8 cellular contexts compared by ENCODE assay signal in the genomic region with DNA sequence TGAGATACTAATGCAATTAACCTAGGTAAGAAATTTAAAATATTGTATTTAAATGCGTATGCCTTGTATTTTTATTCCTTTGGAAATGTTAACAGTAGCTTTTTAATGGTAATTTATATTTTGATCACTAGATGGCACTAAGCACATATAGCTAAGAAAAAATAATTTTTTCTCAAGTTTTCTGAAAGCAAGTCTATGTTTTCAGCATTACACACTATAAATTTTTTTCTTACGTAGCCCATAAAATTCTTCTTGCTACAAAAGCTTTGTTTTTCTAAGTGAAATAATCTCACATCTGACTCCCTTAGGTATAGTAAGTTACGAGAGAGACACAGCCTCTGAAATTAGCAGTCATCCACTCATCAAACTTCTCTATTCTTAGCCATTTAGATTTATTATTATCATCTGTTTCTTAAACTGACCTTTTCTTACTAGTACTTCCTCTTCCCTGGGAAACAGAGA. TPM values are rescaled to one million over a fixed set of nuclear protein-coding genes. Genes with fewer than 3 reads are reported as not detected.
DNase-seq lines count a peak whose midpoint lies in the region; ATAC-seq and TF ChIP-seq lines count a peak whose summit lies in the region.

No MANE protein-coding gene starts in this region.

- H3K4me3 ChIP-seq in AG09309 (ENCODE audit: control insufficient read depth, low read depth, low read length) (no peak overlapping the region), RWPE2 (ENCODE audit: severe bottlenecking) (no peak overlapping the region), aorta (ENCODE audit: low read length in 2 of 2) (no peak overlapping the region)

- H3K27me3 Mint-ChIP-seq in activated naive CD8-positive, alpha-beta T cell treated with anti-CD3 and anti-CD28 coated beads, Interleukin-2, amount 50 U/mL, for 24 hours = no peaks in the 10 kb centered on the region

- H3K4me3 Mint-ChIP-seq in activated naive CD8-positive, alpha-beta T cell treated with anti-CD3 and anti-CD28 coated beads, Interleukin-2, amount 50 U/mL, for 24 hours = no peak overlapping the region

- H3K27me3 ChIP-seq in RWPE2 (ENCODE audit: insufficient read depth, poor library complexity, severe bottlenecking) (no peaks in the 10 kb centered on the region), aorta (ENCODE audit: control insufficient read depth in 1 of 2, insufficient read depth in 2 of 2, low read length in 1 of 2) (no peaks in the 10 kb centered on the region)

- H3K4me1 ChIP-seq in RWPE2 (ENCODE audit: insufficient read depth, poor library complexity, severe bottlenecking) (peaks cover 14% of the 10 kb centered on the region), aorta (ENCODE audit: control insufficient read depth in 1 of 2, insufficient read depth in 2 of 2, low read length in 2 of 2) (no peaks in the 10 kb centered on the region)

- H3K36me3 ChIP-seq in RWPE2 (ENCODE audit: low read depth) (peaks cover 1% of the 10 kb centered on the region; the same call in 1 of the 2 replicates), aorta (ENCODE audit: control insufficient read depth in 1 of 2, insufficient read depth in 2 of 2, low read length in 1 of 2) (peaks cover 0 to 3% of the 10 kb centered on the region in 2 donors)

- intact Hi-C loops in aorta (cut with DNase I) = loop anchor here in 1 of 2 donors (5.0 kb wide), 2 partner anchors 34 to 319 kb away; partner anchors contain the start of gene TSPYL4

- H3K27ac ChIP-seq in RWPE2 (ENCODE audit: poor library complexity, severe bottlenecking) (no peak overlapping the region), aorta (ENCODE audit: low read depth in 1 of 2, low read length in 2 of 2) (no peak overlapping the region)

- H3K9me3 ChIP-seq in RWPE2 (ENCODE audit: severe bottlenecking) (no peaks in the 10 kb centered on the region), aorta (ENCODE audit: control insufficient read depth, low read length) (no peaks in the 10 kb centered on the region)

- H3K27ac Mint-ChIP-seq in activated naive CD8-positive, alpha-beta T cell treated with anti-CD3 and anti-CD28 coated beads, Interleukin-2, amount 50 U/mL, for 24 hours = no peak overlapping the region

- peaks cover 5% of the 10 kb centered on the region for H3K36me3 Mint-ChIP-seq in activated naive CD8-positive, alpha-beta T cell treated with anti-CD3 and anti-CD28 coated beads, Interleukin-2, amount 50 U/mL, for 24 hours (ENCODE audit: low read depth)

- WGBS in aorta, 2 donors = 35 to 42% methylated on average over 3 of the region's 3 CpGs

- no peaks in the 10 kb centered on the region for H3K4me1 Mint-ChIP-seq in activated naive CD8-positive, alpha-beta T cell treated with anti-CD3 and anti-CD28 coated beads, Interleukin-2, amount 50 U/mL, for 24 hours

- H3K9me3 Mint-ChIP-seq in activated naive CD8-positive, alpha-beta T cell treated with anti-CD3 and anti-CD28 coated beads, Interleukin-2, amount 50 U/mL, for 24 hours = no peaks in the 10 kb centered on the region

- DNase-seq in AG09309 (ENCODE audit: low read depth) (no peak), RWPE2 (ENCODE audit: low spot score) (no peak), inferior parietal cortex (ENCODE audit: extremely low spot score) (peak; percentile 63), COR-L47 (lab: John Stamatoyannopoulos, UW) (no peak), aorta (no peak)
- no peak for DNase-seq in activated naive CD8-positive, alpha-beta T cell treated with anti-CD3 and anti-CD28 coated beads, Interleukin-2, amount 50 U/mL, for 24 hours

- peak; percentile 27 for TF ChIP-seq CTCF in AG09309 (IDR thresholded peaks at IDR 0.05; ENCODE audit: control insufficient read depth, insufficient read depth, low read depth, low read length, missing control alignments)
- TF ChIP-seq CTCF in GM12873 (IDR thresholded peaks at IDR 0.05; ENCODE audit: insufficient read depth, low read depth, low read length, missing control alignments) = peak; percentile 27
- peak; percentile 88 for TF ChIP-seq CTCF in RWPE2 (IDR thresholded peaks at IDR 0.05; ENCODE audit: poor library complexity, severe bottlenecking)

- ATAC-seq in RWPE2 (ENCODE audit: low read depth) (no peak), aorta (ENCODE audit: low FRiP score) (no peak), HG02970 (IDR thresholded peaks at IDR 0.05; ENCODE audit: low FRiP score, unreplicated experiment) (no peak)
- ATAC-seq in activated naive CD8-positive, alpha-beta T cell treated with anti-CD3 and anti-CD28 coated beads, Interleukin-2, amount 50 U/mL, for 24 hours = no peak

RNA-seq across cellular contexts. Expression of gene TSPYL4, which starts 35.7 kb away (rescaled TPM):
- 10 to 100 TPM; 15.7 to 18.4 TPM for total RNA-seq in aorta
- polyA plus RNA-seq in aorta = 10 to 100 TPM; 10.5 to 19.1 TPM

Comparison
In these comparisons a context has a peak if more than half of its experiments do, and no peak if none do; other contexts are left out.
1. CTCF ChIP-seq: peak in every context shown above with its lines; median percentile 88 in RWPE2; 27 in AG09309; 27 in GM12873.